In the genomic region with DNA sequence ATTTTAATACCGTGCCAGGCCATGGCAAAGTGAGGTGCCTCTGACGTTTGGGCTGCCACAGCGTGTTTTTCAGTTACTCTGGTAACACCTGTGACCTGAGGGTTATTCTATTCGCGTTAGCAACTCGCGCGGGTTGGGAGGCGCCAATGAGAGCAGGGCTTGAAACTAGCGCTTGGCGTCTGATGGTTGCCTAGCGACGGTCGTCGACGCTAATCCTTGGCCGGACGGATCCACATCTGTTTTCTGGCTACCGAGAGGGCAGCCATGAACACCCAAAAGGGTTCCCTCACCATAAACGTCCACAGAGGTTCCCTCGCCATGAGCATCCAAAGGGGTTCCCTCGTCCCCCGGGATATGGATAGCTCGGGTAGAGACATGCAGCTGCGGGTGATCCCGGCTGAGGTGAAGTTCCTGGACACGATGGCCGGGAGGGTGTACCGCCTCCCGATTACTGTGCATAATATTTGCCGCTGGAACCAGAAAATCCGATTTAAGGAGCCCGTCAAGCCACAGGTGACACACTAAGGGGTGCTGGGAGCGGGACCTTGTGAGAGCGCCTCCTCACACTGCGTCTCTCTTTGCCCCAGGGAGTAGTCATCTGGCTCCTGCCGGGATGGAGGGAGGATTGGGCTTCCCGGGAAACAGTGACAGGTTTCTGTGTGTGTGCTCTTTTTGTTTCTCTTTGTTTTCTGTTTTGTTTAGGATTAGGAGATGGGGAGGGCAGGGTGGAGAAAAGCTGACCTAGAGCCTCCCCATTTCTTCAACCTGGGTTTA, we compare ENCODE assay signal across 1 cellular context.
TF ChIP-seq lines count a peak whose summit lies in the region.

A gene with protein sequence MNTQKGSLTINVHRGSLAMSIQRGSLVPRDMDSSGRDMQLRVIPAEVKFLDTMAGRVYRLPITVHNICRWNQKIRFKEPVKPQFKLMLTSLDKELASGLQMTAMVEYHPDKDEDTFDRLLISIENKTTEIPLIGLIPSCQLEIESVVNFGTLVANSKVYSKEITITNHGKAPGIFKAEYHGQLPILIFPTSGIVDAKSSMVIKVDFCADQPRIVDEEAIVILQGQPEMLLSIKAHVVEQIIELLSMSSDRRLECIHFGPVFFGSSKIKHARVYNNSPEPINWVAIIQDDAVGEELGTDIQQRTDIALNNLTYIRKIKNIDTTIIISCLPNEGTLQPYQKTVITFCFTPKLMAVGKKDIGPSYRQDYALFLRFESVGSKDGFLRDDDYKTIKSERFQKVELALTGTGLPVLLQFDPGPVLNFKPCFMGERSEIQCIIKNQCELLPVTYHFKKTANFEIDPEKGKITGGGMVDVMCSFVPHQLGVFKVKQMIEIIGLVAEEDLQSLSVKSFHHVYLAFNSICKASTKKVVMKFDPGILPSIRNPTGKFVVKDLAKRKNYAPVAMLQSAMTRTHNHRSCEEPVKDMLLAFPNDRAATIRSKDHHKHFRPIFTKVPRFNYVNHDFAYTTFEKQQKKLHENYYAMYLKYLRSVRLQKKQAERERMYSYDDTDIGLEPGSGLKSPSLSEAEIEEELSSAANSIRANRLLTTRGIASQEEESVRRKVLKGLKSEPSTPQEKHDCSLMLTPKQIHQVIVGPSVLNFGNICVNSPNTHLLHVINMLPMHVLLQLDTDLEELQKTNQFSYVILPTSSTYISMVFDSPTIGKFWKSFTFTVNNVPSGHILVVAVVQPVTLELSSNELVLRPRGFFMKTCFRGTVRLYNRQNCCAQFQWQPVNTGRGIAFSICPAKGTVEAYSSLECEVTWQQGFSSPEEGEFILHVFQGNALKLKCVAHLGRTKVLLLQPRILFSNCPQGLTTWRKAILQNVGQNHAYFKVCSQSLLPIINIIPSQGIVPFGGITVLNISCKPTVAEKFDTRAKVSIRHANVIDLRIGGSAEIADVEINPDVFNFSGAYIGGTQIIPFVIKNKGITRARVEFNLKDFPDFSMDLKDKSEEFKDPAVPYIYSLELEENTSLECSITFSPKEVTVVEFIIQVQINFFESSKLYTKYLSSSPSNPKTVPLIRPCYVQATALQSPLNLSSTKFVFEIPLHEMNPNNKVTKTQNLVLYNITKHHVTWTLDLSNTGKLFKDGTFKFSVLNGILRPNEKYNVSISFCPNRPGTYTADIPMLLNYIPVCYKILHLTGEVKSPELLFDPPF (N-terminal part only) (plus strand): TSS at position 199 of the 774 bp plus-strand sequence. CDS start 66 bp downstream, at position 265.

TF ChIP-seq in K562, 482 proteins besides CTCF, POLR2A, EP300 and RAD21:
- TF ChIP-seq RFX1 (IDR thresholded peaks at IDR 0.05) = peak; percentile 24; the same call in 1 of the 2 replicates
- TF ChIP-seq MECOM (CRISPR knock-in tag; IDR thresholded peaks at IDR 0.05) = no peak
- no peak for TF ChIP-seq PTTG1 (tag; IDR thresholded peaks at IDR 0.05; ENCODE audit: low read depth)
